9 cellular contexts compared by ENCODE assay signal in genomic region chr1:42259059-42259738, GRCh38.
DNase-seq lines count a peak whose midpoint lies in the region; FAIRE-seq and TF ChIP-seq lines count a peak whose summit lies in the region.
"Had no signal": no experiment of that assay in that cellular context is flagged by ENCODE, and none has a peak within 500 bp of the region (broad histone marks: within the 10 kb centered on the region; RNA-seq: fewer than 3 reads in every experiment).

No MANE protein-coding gene starts in this region.

- POLR2A ChIA-PET in activated CD4-positive, alpha-beta memory T cell treated with anti-CD3 and anti-CD28 coated beads for 36 hours (lab: Charles Lee): no interaction called here

- FAIRE-seq in kidney (lab: Jason Lieb, UNC): no peak

- H3K9ac ChIP-seq in parathyroid adenoma: no peak overlapping the region
- H3K9ac ChIP-seq in kidney (ENCODE audit: low read length in 2 of 2): no peak overlapping the region

- H3K9me3 Mint-ChIP-seq in endothelial cell (ENCODE audit: unreplicated experiment): no peaks in the 10 kb centered on the region
- H3K9me3 Mint-ChIP-seq in activated CD4-positive, alpha-beta memory T cell treated with anti-CD3 and anti-CD28 coated beads for 36 hours: peaks cover 6% of the 10 kb centered on the region

- no peak overlapping the region for H3K4me3 ChIP-seq in GM06990 (replicated peaks; ENCODE audit: low read depth, low read length)
- no peak overlapping the region for H3K4me3 ChIP-seq in LNCaP clone FGC (ENCODE audit: low read depth, low read length)
- H3K4me3 ChIP-seq in parathyroid adenoma (ENCODE audit: low read depth, low read length): no peak overlapping the region
- H3K4me3 ChIP-seq in Peyer's patch: no peak overlapping the region
- no peak overlapping the region for H3K4me3 ChIP-seq in kidney (ENCODE audit: low read length in 2 of 2)
- H3K4me3 ChIP-seq: SJSA1 had no signal

- H3K4me2 ChIP-seq in parathyroid adenoma (ENCODE audit: low read length): peak overlapping the region; percentile 5

- H3K4me3 Mint-ChIP-seq in endothelial cell (ENCODE audit: unreplicated experiment): no peak overlapping the region
- no peak overlapping the region for H3K4me3 Mint-ChIP-seq in activated CD4-positive, alpha-beta memory T cell treated with anti-CD3 and anti-CD28 coated beads for 36 hours

- H3K79me2 ChIP-seq in parathyroid adenoma: peaks cover 16% of the 10 kb centered on the region

- TF ChIP-seq POLR2A in Peyer's patch (IDR thresholded peaks at IDR 0.05): no peak

- intact Hi-C loops in kidney (cut with DNase I): no loop called here
- intact Hi-C loops in activated CD4-positive, alpha-beta memory T cell treated with anti-CD3 and anti-CD28 coated beads for 36 hours (cut with micrococcal nuclease): no loop called here

- peaks cover 8% of the 10 kb centered on the region for H3K4me1 ChIP-seq in parathyroid adenoma
- H3K4me1 ChIP-seq in Peyer's patch: peaks cover 0 to 8% (median 3%) of the 10 kb centered on the region in 4 donors
- peaks cover 0 to 6% of the 10 kb centered on the region in 2 donors for H3K4me1 ChIP-seq in kidney (ENCODE audit: control insufficient read depth in 1 of 2, insufficient read depth in 1 of 2, low read depth in 1 of 2, low read length in 2 of 2)

- H3K27ac ChIP-seq in parathyroid adenoma (peak overlapping the region; percentile 25), Peyer's patch (peak overlapping the region in 2 of 4 donors; percentile 42 to 45), kidney (ENCODE audit: low read depth in 2 of 2, low read length in 2 of 2) (no peak overlapping the region)
- H3K27ac ChIP-seq: SJSA1 had no signal

- H3K4me1 Mint-ChIP-seq in endothelial cell (ENCODE audit: unreplicated experiment): peaks cover 12% of the 10 kb centered on the region
- peaks cover 41% of the 10 kb centered on the region for H3K4me1 Mint-ChIP-seq in activated CD4-positive, alpha-beta memory T cell treated with anti-CD3 and anti-CD28 coated beads for 36 hours (ENCODE audit: low read depth)

- H3K27me3 ChIP-seq in GM06990 (replicated peaks; ENCODE audit: control insufficient read depth, insufficient read depth, low read length) (no peaks in the 10 kb centered on the region), parathyroid adenoma (ENCODE audit: control insufficient read depth, insufficient read depth, low read length) (no peaks in the 10 kb centered on the region), Peyer's patch (no peaks in the 10 kb centered on the region)
- H3K27me3 ChIP-seq: SJSA1 had no signal

- H3K9me3 ChIP-seq in parathyroid adenoma (ENCODE audit: control insufficient read depth, low read length) (no peaks in the 10 kb centered on the region), Peyer's patch (no peaks in the 10 kb centered on the region), kidney (ENCODE audit: control insufficient read depth in 1 of 2, low read length in 2 of 2) (no peaks in the 10 kb centered on the region)
- H3K9me3 ChIP-seq: SJSA1 had no signal

- no peaks in the 10 kb centered on the region for H3K27me3 Mint-ChIP-seq in endothelial cell (ENCODE audit: unreplicated experiment)
- no peaks in the 10 kb centered on the region for H3K27me3 Mint-ChIP-seq in activated CD4-positive, alpha-beta memory T cell treated with anti-CD3 and anti-CD28 coated beads for 36 hours

- H3K36me3 ChIP-seq in GM06990 (ENCODE audit: control insufficient read depth, insufficient read depth, low read length) (peaks cover 2% of the 10 kb centered on the region; the same call in 1 of the 2 replicates), parathyroid adenoma (ENCODE audit: control insufficient read depth, insufficient read depth, low read length) (no peaks in the 10 kb centered on the region), Peyer's patch (no peaks in the 10 kb centered on the region), kidney (ENCODE audit: control insufficient read depth in 1 of 2, insufficient read depth in 2 of 2, low read length in 2 of 2) (no peaks in the 10 kb centered on the region)

- peak; percentile 20 for DNase-seq in GM06990 (ENCODE audit: extremely low read depth, insufficient read length)
- DNase-seq in LNCaP clone FGC (ENCODE audit: low read depth): peak; percentile 26
- DNase-seq in endothelial cell (ENCODE audit: low spot score): no peak
- DNase-seq in NCI-H748 (lab: John Stamatoyannopoulos, UW; ENCODE audit: unreplicated experiment): no peak
- no peak for DNase-seq in Peyer's patch
- DNase-seq in kidney: no peak
- DNase-seq in activated CD4-positive, alpha-beta memory T cell treated with anti-CD3 and anti-CD28 coated beads for 36 hours: no peak

- CTCF ChIA-PET in activated CD4-positive, alpha-beta memory T cell treated with anti-CD3 and anti-CD28 coated beads for 36 hours (lab: Charles Lee): interaction anchor here (1.1 kb wide), 1 partner anchor 1484 kb away, joined by 3 read pairs; no protein-coding TSS in a partner anchor

- no peak overlapping the region for H2AFZ ChIP-seq in parathyroid adenoma

- TF ChIP-seq CTCF in GM06990 (IDR thresholded peaks at IDR 0.05; ENCODE audit: insufficient read depth, low read length, poor library complexity, severe bottlenecking) (no peak), LNCaP clone FGC (IDR thresholded peaks at IDR 0.05; ENCODE audit: control insufficient read depth, extremely low read depth, insufficient read depth) (no peak), endothelial cell (IDR thresholded peaks at IDR 0.05; ENCODE audit: unreplicated experiment) (no peak), parathyroid adenoma (IDR thresholded peaks at IDR 0.05) (no peak), Peyer's patch (IDR thresholded peaks at IDR 0.05) (no peak), kidney (IDR thresholded peaks at IDR 0.05; ENCODE audit: borderline replicate concordance, extremely low read depth, insufficient read depth) (no peak)

- no peaks in the 10 kb centered on the region for H3K36me3 Mint-ChIP-seq in endothelial cell (ENCODE audit: low read depth, unreplicated experiment)
- H3K36me3 Mint-ChIP-seq in activated CD4-positive, alpha-beta memory T cell treated with anti-CD3 and anti-CD28 coated beads for 36 hours: peaks cover 19% of the 10 kb centered on the region

- peak overlapping the region; percentile 6 for H3K27ac Mint-ChIP-seq in endothelial cell (ENCODE audit: unreplicated experiment)
- no peak overlapping the region for H3K27ac Mint-ChIP-seq in activated CD4-positive, alpha-beta memory T cell treated with anti-CD3 and anti-CD28 coated beads for 36 hours

Comparison
In these comparisons a context has a peak if more than half of its experiments do, and no peak if none do; other contexts are left out.
1. DNase-seq: peak in GM06990 (single experiment) and LNCaP clone FGC (single experiment); none in endothelial cell (single experiment), NCI-H748 (single experiment), Peyer's patch (0 of 3), kidney (single experiment) and activated CD4-positive, alpha-beta memory T cell treated with anti-CD3 and anti-CD28 coated beads for 36 hours (single experiment).